31 cellular contexts compared by ENCODE assay signal in genomic region chr1:241695454-241696171, GRCh38. TPM values are rescaled to one million over a fixed set of nuclear protein-coding genes. Genes with fewer than 3 reads are reported as not detected.
DNase-seq lines count a peak whose midpoint lies in the region; ATAC-seq and TF ChIP-seq lines count a peak whose summit lies in the region.
"Had no signal": no experiment of that assay in that cellular context is flagged by ENCODE, and none has a peak within 500 bp of the region (broad histone marks: within the 10 kb centered on the region; RNA-seq: fewer than 3 reads in every experiment).

No MANE protein-coding gene starts in this region.

- no peaks in the 10 kb centered on the region for H3K27me3 ChIP-seq in CD8-positive, alpha-beta memory T cell (ENCODE audit: insufficient read depth, low read length, poor library complexity, severe bottlenecking)
- H3K27me3 ChIP-seq in gastrocnemius medialis: no peaks in the 10 kb centered on the region
- H3K27me3 ChIP-seq: BE2C, esophagus squamous epithelium, ovary, upper lobe of right lung had no signal

- CTCF ChIA-PET in CD8-positive, alpha-beta memory T cell (lab: Charles Lee): no interaction called here

- no peak for TF ChIP-seq POLR2A in gastrocnemius medialis (IDR thresholded peaks at IDR 0.05)

- H3K4me3 Mint-ChIP-seq in CD8-positive, alpha-beta memory T cell: no peak overlapping the region
- H3K4me3 Mint-ChIP-seq: activated T-cell treated with anti-CD3 and anti-CD28 coated beads, Interleukin-2, amount 50 U/mL, for 24 hours; CD8-positive, alpha-beta T cell; H9; nephron progenitor cell had no signal

- TF ChIP-seq CTCF in astrocyte of the spinal cord (IDR thresholded peaks at IDR 0.05; ENCODE audit: low read depth, low read length): no peak
- no peak for TF ChIP-seq CTCF in gastrocnemius medialis (IDR thresholded peaks at IDR 0.05 in 4 of 5, conservative IDR thresholded peaks at IDR 0.05 in 1 of 5)

- no peaks in the 10 kb centered on the region for H3K4me1 Mint-ChIP-seq in CD8-positive, alpha-beta memory T cell
- H3K4me1 Mint-ChIP-seq: brain, H9, nephron progenitor cell had no signal

- intact Hi-C loops in gastrocnemius medialis (cut with DNase I; ENCODE audit: low total_unique reads): no loop called here

- in situ Hi-C loops in astrocyte of the spinal cord (cut with HindIII; ENCODE audit: low sequenced_read_pairs): no loop called here
- in situ Hi-C loops in gastrocnemius medialis (cut with MboI; ENCODE audit: low sequenced_read_pairs in 4 of 4): no loop called here

- no peaks in the 10 kb centered on the region for H3K36me3 Mint-ChIP-seq in CD8-positive, alpha-beta memory T cell
- H3K36me3 Mint-ChIP-seq: brain; CD8-positive, alpha-beta T cell had no signal

- H3K27ac ChIP-seq in CD8-positive, alpha-beta memory T cell (ENCODE audit: low read depth, low read length): peak overlapping the region; percentile 66
- no peak overlapping the region for H3K27ac ChIP-seq in gastrocnemius medialis
- H3K27ac ChIP-seq: esophagus squamous epithelium, ovary, upper lobe of right lung had no signal

- no peak overlapping the region for H3K4me3 ChIP-seq in CD8-positive, alpha-beta memory T cell (ENCODE audit: low read length)
- H3K4me3 ChIP-seq in astrocyte of the spinal cord (ENCODE audit: low read depth, low read length) (no peak overlapping the region), gastrocnemius medialis (no peak overlapping the region)
- H3K4me3 ChIP-seq: esophagus squamous epithelium, mucosa of descending colon, ovary, upper lobe of right lung had no signal

- ATAC-seq in gastrocnemius medialis: no peak
- no peak for ATAC-seq in GM21367 (IDR thresholded peaks at IDR 0.05; ENCODE audit: unreplicated experiment)
- ATAC-seq: CD8-positive, alpha-beta T cell; mucosa of descending colon; upper lobe of right lung had no signal

- H3K9me3 ChIP-seq in CD8-positive, alpha-beta memory T cell (ENCODE audit: low read length): no peaks in the 10 kb centered on the region
- H3K9me3 ChIP-seq in gastrocnemius medialis: no peaks in the 10 kb centered on the region
- H3K9me3 ChIP-seq: BE2C, esophagus squamous epithelium, mucosa of descending colon, ovary, upper lobe of right lung had no signal

- no peaks in the 10 kb centered on the region for H3K4me1 ChIP-seq in CD8-positive, alpha-beta memory T cell (ENCODE audit: insufficient read depth, low read length)
- H3K4me1 ChIP-seq in gastrocnemius medialis: no peaks in the 10 kb centered on the region
- H3K4me1 ChIP-seq: BE2C, esophagus squamous epithelium, upper lobe of right lung had no signal

- H3K27me3 Mint-ChIP-seq in CD8-positive, alpha-beta memory T cell: peaks cover 0 to 4% of the 10 kb centered on the region in 2 donors
- H3K27me3 Mint-ChIP-seq: activated T-cell treated with anti-CD3 and anti-CD28 coated beads, Interleukin-2, amount 50 U/mL, for 24 hours had no signal

- DNase-seq in CD8-positive, alpha-beta memory T cell: no peak
- DNase-seq in M059J (ENCODE audit: low read depth) (peak; percentile 81), astrocyte of the spinal cord (ENCODE audit: low read depth, low spot score) (peak; percentile 55), myocyte (ENCODE audit: low read depth) (peak; percentile 28), gastrocnemius medialis (no peak)
- DNase-seq in activated CD8-positive, alpha-beta memory T cell treated with anti-CD3 and anti-CD28 coated beads, Interleukin-2, amount 50 U/mL, for 48 hours: no peak
- DNase-seq in activated CD4-positive, alpha-beta T cell treated with anti-CD3 and anti-CD28 coated beads for 48 hours: no peak
- DNase-seq: activated CD4-positive, alpha-beta T cell treated with anti-CD3 and anti-CD28 coated beads, Interleukin-2, amount 50 U/mL, for 1 hour; activated effector memory CD4-positive, alpha-beta T cell treated with anti-CD3 and anti-CD28 coated beads, Interleukin-2, amount 50 U/mL, for 16 hours; activated T-cell treated with anti-CD3 and anti-CD28 coated beads, Interleukin-2, amount 50 U/mL, for 24 hours; BE2C; CD8-positive, alpha-beta T cell; esophagus squamous epithelium; H9; mammary epithelial cell; mucosa of descending colon; NCI-H446 treated with DMSO at 0.1 percent for 48 hours; NCI-H774; nephron progenitor cell; ovary; retina; small intestine; stimulated activated naive CD4-positive, alpha-beta T cell treated with Interleukin-2 at 50 U/mL for 16 hours; T1000; upper lobe of right lung had no signal

- POLR2A ChIA-PET in CD8-positive, alpha-beta memory T cell (lab: Charles Lee): interaction anchor here (1.0 kb wide), 1 partner anchor 11 kb away, joined by 3 read pairs; no protein-coding TSS in a partner anchor

- H3K9me3 Mint-ChIP-seq in CD8-positive, alpha-beta memory T cell: no peaks in the 10 kb centered on the region
- H3K9me3 Mint-ChIP-seq: activated T-cell treated with anti-CD3 and anti-CD28 coated beads, Interleukin-2, amount 50 U/mL, for 24 hours; brain; CD8-positive, alpha-beta T cell; H9; nephron progenitor cell had no signal

- H3K36me3 ChIP-seq in CD8-positive, alpha-beta memory T cell (ENCODE audit: insufficient read depth, low read length): no peaks in the 10 kb centered on the region
- H3K36me3 ChIP-seq in gastrocnemius medialis: no peaks in the 10 kb centered on the region
- H3K36me3 ChIP-seq: BE2C, esophagus squamous epithelium, ovary, upper lobe of right lung had no signal

- H3K27ac Mint-ChIP-seq in CD8-positive, alpha-beta memory T cell: no peak overlapping the region
- H3K27ac Mint-ChIP-seq: activated T-cell treated with anti-CD3 and anti-CD28 coated beads, Interleukin-2, amount 50 U/mL, for 24 hours; CD8-positive, alpha-beta T cell; H9; nephron progenitor cell had no signal

RNA-seq across cellular contexts. Expression of gene WDR64, which starts 43.5 kb away (rescaled TPM):
- not detected for total RNA-seq in CD8-positive, alpha-beta memory T cell
- 0.48 TPM for polyA plus RNA-seq in CD8-positive, alpha-beta memory T cell
- total RNA-seq in M059J (2014; rRNA removed; shearing (Covaris generic)): not detected in 2 replicates
- total RNA-seq in myocyte (not detected in 2 replicates), gastrocnemius medialis (under 1 TPM in 1 of 4 donors, not detected in 3; 0.22 TPM)
- 0.18 TPM for polyA plus RNA-seq in myocyte (2012)
- total RNA-seq: A673, dermis microvascular lymphatic vessel endothelial cell, esophagus squamous epithelium, glomerular endothelial cell, H9, mammary epithelial cell, temporal lobe, upper lobe of right lung had no signal
- polyA plus RNA-seq: mammary epithelial cell, small intestine had no signal

RNA-seq across cellular contexts. Expression of gene CHML, which starts 55.4 kb away (rescaled TPM):
- 10 to 100 TPM; 20.3 to 21.6 TPM for total RNA-seq in CD8-positive, alpha-beta memory T cell
- polyA plus RNA-seq in CD8-positive, alpha-beta memory T cell: 3.9 TPM
- 11.9 and 16.9 TPM in 2 replicates for total RNA-seq in M059J (2014; rRNA removed; shearing (Covaris generic))
- 2.3 and 3.3 TPM in 2 replicates for total RNA-seq in myocyte
- 2.1 TPM for polyA plus RNA-seq in myocyte (2012)
- total RNA-seq in gastrocnemius medialis: 1 to 10 TPM; 3.2 to 6.5 (median 4.8) TPM

RNA-seq across cellular contexts. Expression of gene OPN3, which starts 55.4 kb away (rescaled TPM):
- 1 to 10 TPM; 6.7 to 7.0 TPM for total RNA-seq in CD8-positive, alpha-beta memory T cell
- 17.6 TPM for polyA plus RNA-seq in CD8-positive, alpha-beta memory T cell
- total RNA-seq in M059J (2014; rRNA removed; shearing (Covaris generic)): 30.2 and 30.8 TPM in 2 replicates
- 21.2 and 23.6 TPM in 2 replicates for total RNA-seq in myocyte
- 39.5 TPM for polyA plus RNA-seq in myocyte (2012)
- total RNA-seq in gastrocnemius medialis: 1 to 10 TPM; 4.6 to 9.6 (median 5.8) TPM

Comparison
In these comparisons a context has a peak if more than half of its experiments do, and no peak if none do; other contexts are left out.
1. DNase-seq: peak in M059J (single experiment), astrocyte of the spinal cord (single experiment) and myocyte (single experiment); none in CD8-positive, alpha-beta memory T cell (0 of 5), gastrocnemius medialis (0 of 2), activated CD8-positive, alpha-beta memory T cell treated with anti-CD3 and anti-CD28 coated beads, Interleukin-2, amount 50 U/mL, for 48 hours (single experiment) and activated CD4-positive, alpha-beta T cell treated with anti-CD3 and anti-CD28 coated beads for 48 hours (single experiment).